ENCODE assay signal across 13 cellular contexts in genomic region chr10:124020871-124021823, GRCh38.
DNase-seq lines count a peak whose midpoint lies in the region; ATAC-seq and TF ChIP-seq lines count a peak whose summit lies in the region.
"Had no signal": no experiment of that assay in that cellular context is flagged by ENCODE, and none has a peak within 500 bp of the region (broad histone marks: within the 10 kb centered on the region; RNA-seq: fewer than 3 reads in every experiment).

No MANE protein-coding gene starts in this region.

- H3K27me3 Mint-ChIP-seq in activated T-cell treated with anti-CD3 and anti-CD28 coated beads, Interleukin-2, amount 50 U/mL, for 4 hours (ENCODE audit: low read depth) = peaks cover 1% of the 10 kb centered on the region

- H3K4me3 ChIP-seq in HUES64 (ENCODE audit: low read length) (peak overlapping the region; percentile 17; the same call in 1 of the 2 replicates), dorsolateral prefrontal cortex (peak overlapping the region in 31 of 59 donors; percentile 1 to 55 (median 20)), neuronal stem cell (ENCODE audit: low read length in 2 of 2) (no peak overlapping the region), foreskin fibroblast (ENCODE audit: low read depth in 1 of 2, low read length in 2 of 2) (no peak overlapping the region)
- H3K4me3 ChIP-seq: esophagus muscularis mucosa, K562, left ventricle myocardium inferior, psoas muscle had no signal

- no peaks in the 10 kb centered on the region for H3K36me3 ChIP-seq in HUES64 (ENCODE audit: insufficient read depth, low read length)
- peaks cover 0 to 25% of the 10 kb centered on the region in 2 donors for H3K36me3 ChIP-seq in neuronal stem cell (replicated peaks in 1 of 2; ENCODE audit: control insufficient read depth in 2 of 2, insufficient read depth in 2 of 2, low read length in 2 of 2)
- H3K36me3 ChIP-seq: left ventricle myocardium inferior had no signal

- no peak for TF ChIP-seq CTCF in dorsolateral prefrontal cortex (IDR thresholded peaks at IDR 0.05 in 54 of 56, conservative IDR thresholded peaks at IDR 0.05 in 2 of 56; ENCODE audit: low read depth in 1 of 56, partially characterized antibody in 56 of 56)
- no peak for TF ChIP-seq CTCF in foreskin fibroblast (IDR thresholded peaks at IDR 0.05; ENCODE audit: low read depth, low read length)

- H3K27ac ChIP-seq in HUES64 (ENCODE audit: low read depth, low read length) (peak overlapping the region; percentile 81), dorsolateral prefrontal cortex (peak overlapping the region in 32 of 59 donors; percentile 12 to 76 (median 32)), neuronal stem cell (replicated peaks; ENCODE audit: low read length) (no peak overlapping the region)
- H3K27ac ChIP-seq: left ventricle myocardium inferior, psoas muscle had no signal

- H3K14ac ChIP-seq in neuronal stem cell (ENCODE audit: low read length) = no peak overlapping the region

- H2BK15ac ChIP-seq in neuronal stem cell (ENCODE audit: low read length) = no peak overlapping the region

- H3K4me3 Mint-ChIP-seq in activated T-cell treated with anti-CD3 and anti-CD28 coated beads, Interleukin-2, amount 50 U/mL, for 4 hours = no peak overlapping the region

- H2BK12ac ChIP-seq in neuronal stem cell (ENCODE audit: low read length) = no peak overlapping the region

- no peak overlapping the region for H2BK5ac ChIP-seq in neuronal stem cell (ENCODE audit: low read length)

- H3K9ac ChIP-seq in HUES64 (ENCODE audit: low read depth, low read length) (peak overlapping the region; percentile 34; the same call in 1 of the 2 replicates), neuronal stem cell (ENCODE audit: low read depth, low read length, poor library complexity) (no peak overlapping the region)

- no peak overlapping the region for H3K4ac ChIP-seq in neuronal stem cell (ENCODE audit: low read length)

- H3K27me3 ChIP-seq in HUES64 (ENCODE audit: insufficient read depth, low read length) (no peaks in the 10 kb centered on the region), dorsolateral prefrontal cortex (no peaks in the 10 kb centered on the region), neuronal stem cell (ENCODE audit: control insufficient read depth in 3 of 3, insufficient read depth in 3 of 3, low read depth in 1 of 3, low read length in 3 of 3) (peaks cover 0 to 3% (median 0%) of the 10 kb centered on the region in 3 experiments)
- H3K27me3 ChIP-seq: esophagus muscularis mucosa had no signal

- no peak overlapping the region for H4K8ac ChIP-seq in neuronal stem cell (ENCODE audit: low read depth, low read length)

- DNase-seq in NCI-H2227 treated with DMSO at 0.1 percent for 48 hours (lab: John Stamatoyannopoulos, UW) (peak; percentile 55), dorsolateral prefrontal cortex (peak in 2 of 10 donors; percentile 36 to 50), neuronal stem cell (ENCODE audit: low spot score) (no peak), foreskin fibroblast (no peak)
- DNase-seq in activated T-cell treated with anti-CD3 and anti-CD28 coated beads, Interleukin-2, amount 50 U/mL, for 4 hours = no peak
- DNase-seq: activated CD4-positive, alpha-beta T cell treated with anti-CD3 and anti-CD28 coated beads, Interleukin-2, amount 50 U/mL, for 4 hours; left ventricle myocardium inferior; NCI-H1092 treated with DMSO at 0.1 percent for 48 hours had no signal

- no peaks in the 10 kb centered on the region for H3K9me3 ChIP-seq in HUES64 (ENCODE audit: insufficient read depth, low read depth, low read length)
- H3K9me3 ChIP-seq in neuronal stem cell (replicated peaks in 1 of 2; ENCODE audit: control insufficient read depth in 2 of 2, insufficient read depth in 1 of 2, low read depth in 1 of 2, low read length in 2 of 2) = no peaks in the 10 kb centered on the region
- H3K9me3 ChIP-seq: esophagus muscularis mucosa, left ventricle myocardium inferior, psoas muscle had no signal

- H2AFZ ChIP-seq in neuronal stem cell (ENCODE audit: low read length) = no peak overlapping the region

- H3K4me1 ChIP-seq in HUES64 (ENCODE audit: insufficient read depth, low read length) = peaks cover 34% of the 10 kb centered on the region
- peaks cover 5 to 7% of the 10 kb centered on the region in 2 donors for H3K4me1 ChIP-seq in neuronal stem cell (ENCODE audit: control insufficient read depth in 2 of 2, insufficient read depth in 1 of 2, low read depth in 1 of 2, low read length in 2 of 2)
- H3K4me1 ChIP-seq: left ventricle myocardium inferior, psoas muscle had no signal

- no peak overlapping the region for H3K18ac ChIP-seq in neuronal stem cell (ENCODE audit: low read length)

- no peak overlapping the region for H2AK5ac ChIP-seq in neuronal stem cell (ENCODE audit: low read depth, low read length)

- H3K4me1 Mint-ChIP-seq in activated T-cell treated with anti-CD3 and anti-CD28 coated beads, Interleukin-2, amount 50 U/mL, for 4 hours (ENCODE audit: low read depth) = no peaks in the 10 kb centered on the region

- H3K79me1 ChIP-seq in neuronal stem cell (ENCODE audit: low read depth, low read length) = no peaks in the 10 kb centered on the region

- WGBS in HUES64 = 17% methylated on average over 19 of the region's 20 CpGs
- no CpG with 5 or more reads among the region's 20 CpGs for WGBS in neuronal stem cell (ENCODE audit: extremely low coverage in 2 of 2, insufficient read length in 2 of 2, insufficient replicate concordance in 1 of 2), 2 donors

- ATAC-seq in GM21737 (IDR thresholded peaks at IDR 0.05; ENCODE audit: unreplicated experiment) = no peak
- ATAC-seq in activated T-cell treated with anti-CD3 and anti-CD28 coated beads, Interleukin-2, amount 50 U/mL, for 4 hours = no peak
- ATAC-seq: K562, psoas muscle had no signal

- H3K23ac ChIP-seq in neuronal stem cell (ENCODE audit: low read depth, low read length, poor library complexity) = no peak overlapping the region

- peak overlapping the region; percentile 21 for H3K4me2 ChIP-seq in neuronal stem cell (ENCODE audit: insufficient read depth, low read length, poor library complexity, severe bottlenecking)

- no peak overlapping the region for H2BK120ac ChIP-seq in neuronal stem cell (ENCODE audit: low read depth, low read length)

- intact Hi-C loops in dorsolateral prefrontal cortex (cut with DNase I) = no loop called here

- no peak overlapping the region for H4K91ac ChIP-seq in neuronal stem cell (ENCODE audit: low read depth, low read length, poor library complexity)

- H3K36me3 Mint-ChIP-seq in activated T-cell treated with anti-CD3 and anti-CD28 coated beads, Interleukin-2, amount 50 U/mL, for 4 hours (ENCODE audit: insufficient read depth) = no peaks in the 10 kb centered on the region

- no peaks in the 10 kb centered on the region for H3K9me3 Mint-ChIP-seq in activated T-cell treated with anti-CD3 and anti-CD28 coated beads, Interleukin-2, amount 50 U/mL, for 4 hours

Comparison
In these comparisons a context has a peak if more than half of its experiments do, and no peak if none do; other contexts are left out.
1. H3K4me3 ChIP-seq: peak in HUES64 (single experiment) and dorsolateral prefrontal cortex (31 of 59); none in neuronal stem cell (0 of 2) and foreskin fibroblast (0 of 2).